1 cellular context compared by ENCODE assay signal in genomic region chr1:111496398-111496797, GRCh38.
TF ChIP-seq lines count a peak whose summit lies in the region.

No MANE protein-coding gene starts in this region.

TF ChIP-seq in GM12878, 131 proteins besides CTCF, POLR2A, EP300 and RAD21:
- TF ChIP-seq CREM (IDR thresholded peaks at IDR 0.05; ENCODE audit: low read depth) (no peak), RUNX3 (IDR thresholded peaks at IDR 0.05; ENCODE audit: low read length) (peak; percentile 83), CEBPZ (IDR thresholded peaks at IDR 0.05; ENCODE audit: low read depth, low read length) (no peak), JUNB (IDR thresholded peaks at IDR 0.05) (0 out of 2 replicates have a peak, but pooled peaks have one; percentile 14), YY1 (IDR thresholded peaks at IDR 0.05; ENCODE audit: low read depth, low read length) (0 out of 2 replicates have a peak, but pooled peaks have one; percentile 34), MTA2 (IDR thresholded peaks at IDR 0.05; ENCODE audit: low read depth) (no peak), CBX3 (IDR thresholded peaks at IDR 0.05; ENCODE audit: borderline replicate concordance, low read depth) (no peak), KLF5 (IDR thresholded peaks at IDR 0.05; ENCODE audit: partially characterized antibody) (peak; percentile 43), GABPA (IDR thresholded peaks at IDR 0.05; ENCODE audit: low read depth) (no peak), CBX5 (IDR thresholded peaks at IDR 0.05; ENCODE audit: low read depth) (peak; percentile 87), MEF2A (IDR thresholded peaks at IDR 0.05; ENCODE audit: insufficient read depth, low read depth, low read length) (no peak), NFIC (IDR thresholded peaks at IDR 0.05; ENCODE audit: low read depth, low read length) (0 out of 2 replicates have a peak, but pooled peaks have one; percentile 20), RBBP5 (conservative IDR thresholded peaks at IDR 0.05) (no peak), REST (IDR thresholded peaks at IDR 0.05; ENCODE audit: low read depth, low read length) (no peak), ZNF217 (IDR thresholded peaks at IDR 0.05) (no peak), SMAD1 (IDR thresholded peaks at IDR 0.05; ENCODE audit: low read depth, partially characterized antibody) (no peak)
TF ChIP-seq in GM12878: peak in this region for 6.
